1 cellular context compared by ENCODE assay signal in genomic region chr6:27791182-27791939, GRCh38.
TF ChIP-seq lines count a peak whose summit lies in the region.

No MANE protein-coding gene starts in this region.

TF ChIP-seq in HepG2, 621 proteins besides CTCF, POLR2A, EP300 and RAD21 (continued from another document and continues in another):
- TF ChIP-seq ZBTB49 (CRISPR knock-in tag; IDR thresholded peaks at IDR 0.05; ENCODE audit: borderline replicate concordance) (no peak), ZNF281 (CRISPR knock-in tag; IDR thresholded peaks at IDR 0.05; ENCODE audit: borderline replicate concordance) (no peak), ZNF446 (CRISPR knock-in tag; IDR thresholded peaks at IDR 0.05) (no peak), AGO1 (IDR thresholded peaks at IDR 0.05; ENCODE audit: low read depth, low read length, poor library complexity, severe bottlenecking) (no peak), ZNF878 (CRISPR knock-in tag; IDR thresholded peaks at IDR 0.05) (0 out of 2 replicates have a peak, but pooled peaks have one; percentile 33), TEAD3 (CRISPR knock-in tag; optimal IDR thresholded peaks at IDR 0.05; ENCODE audit: borderline replicate concordance) (peak; percentile 60), KDM4B (CRISPR knock-in tag; IDR thresholded peaks at IDR 0.05) (0 out of 2 replicates have a peak, but pooled peaks have one; percentile 36), PTBP1 (IDR thresholded peaks at IDR 0.05; ENCODE audit: low read depth, low read length, poor library complexity, severe bottlenecking) (no peak), ZNF225 (CRISPR knock-in tag; IDR thresholded peaks at IDR 0.05) (no peak), ZFP36L1 (CRISPR knock-in tag; IDR thresholded peaks at IDR 0.05) (no peak), ZMYM3 (CRISPR knock-in tag; IDR thresholded peaks at IDR 0.05) (peak; percentile 41; the same call in 1 of the 2 replicates), JUN (CRISPR knock-in tag; IDR thresholded peaks at IDR 0.05) (no peak), SKIL (CRISPR knock-in tag; IDR thresholded peaks at IDR 0.05; ENCODE audit: borderline replicate concordance) (no peak), DBP (CRISPR knock-in tag; IDR thresholded peaks at IDR 0.05; ENCODE audit: not compliant biosample characterization) (no peak), ZNF331 (CRISPR knock-in tag; IDR thresholded peaks at IDR 0.05) (peak; percentile 80), ZNF652 (CRISPR knock-in tag; IDR thresholded peaks at IDR 0.05; ENCODE audit: borderline replicate concordance, low read depth) (no peak), ONECUT2 (CRISPR knock-in tag; IDR thresholded peaks at IDR 0.05) (peak; percentile 47; the same call in 1 of the 2 replicates), NR2C2 (CRISPR knock-in tag; IDR thresholded peaks at IDR 0.05; ENCODE audit: borderline replicate concordance) (peak; percentile 24; the same call in 1 of the 2 replicates), MEF2D (CRISPR knock-in tag; IDR thresholded peaks at IDR 0.05) (0 out of 2 replicates have a peak, but pooled peaks have one; percentile 36), ZNF549 (CRISPR knock-in tag; IDR thresholded peaks at IDR 0.05) (no peak), NR2F6 (IDR thresholded peaks at IDR 0.05) (no peak), NR2F6 (CRISPR knock-in tag; IDR thresholded peaks at IDR 0.05) (0 out of 2 replicates have a peak, but pooled peaks have one; percentile 8), RXRB (CRISPR knock-in tag; IDR thresholded peaks at IDR 0.05; ENCODE audit: borderline replicate concordance) (0 out of 2 replicates have a peak, but pooled peaks have one; percentile 21), SIX4 (CRISPR knock-in tag; IDR thresholded peaks at IDR 0.05) (0 out of 2 replicates have a peak, but pooled peaks have one; percentile 23), ZNF850 (CRISPR knock-in tag; conservative IDR thresholded peaks at IDR 0.05) (no peak), MAFF (IDR thresholded peaks at IDR 0.05; ENCODE audit: low read depth, low read length) (no peak), KLF6 (CRISPR knock-in tag; IDR thresholded peaks at IDR 0.05) (no peak), ZNF577 (CRISPR knock-in tag; IDR thresholded peaks at IDR 0.05; ENCODE audit: borderline replicate concordance, low read depth) (no peak), NFIC (IDR thresholded peaks at IDR 0.05; ENCODE audit: low read length) (0 out of 2 replicates have a peak, but pooled peaks have one; percentile 50), ZNF616 (CRISPR knock-in tag; IDR thresholded peaks at IDR 0.05; ENCODE audit: low read depth) (no peak), ZNF34 (CRISPR knock-in tag; IDR thresholded peaks at IDR 0.05; ENCODE audit: borderline replicate concordance) (0 out of 2 replicates have a peak, but pooled peaks have one; percentile 3), MED8 (CRISPR knock-in tag; IDR thresholded peaks at IDR 0.05; ENCODE audit: insufficient replicate concordance) (no peak), SOX13 (IDR thresholded peaks at IDR 0.05) (no peak), SOX13 (CRISPR knock-in tag; conservative IDR thresholded peaks at IDR 0.05 in 1 of 2, IDR thresholded peaks at IDR 0.05 in 1 of 2) (0 out of 4 replicates have a peak, but pooled peaks of 1 of the 2 experiments have one; percentile 14), NRL (CRISPR knock-in tag; IDR thresholded peaks at IDR 0.05; ENCODE audit: borderline replicate concordance) (no peak), ADNP (CRISPR knock-in tag; IDR thresholded peaks at IDR 0.05) (no peak), HOXD1 (CRISPR knock-in tag; IDR thresholded peaks at IDR 0.05) (no peak), RBFOX2 (IDR thresholded peaks at IDR 0.05; ENCODE audit: low read depth, low read length) (no peak), MTERF4 (CRISPR knock-in tag; IDR thresholded peaks at IDR 0.05) (peak; percentile 74)
- TF ChIP-seq, protein P1, sequence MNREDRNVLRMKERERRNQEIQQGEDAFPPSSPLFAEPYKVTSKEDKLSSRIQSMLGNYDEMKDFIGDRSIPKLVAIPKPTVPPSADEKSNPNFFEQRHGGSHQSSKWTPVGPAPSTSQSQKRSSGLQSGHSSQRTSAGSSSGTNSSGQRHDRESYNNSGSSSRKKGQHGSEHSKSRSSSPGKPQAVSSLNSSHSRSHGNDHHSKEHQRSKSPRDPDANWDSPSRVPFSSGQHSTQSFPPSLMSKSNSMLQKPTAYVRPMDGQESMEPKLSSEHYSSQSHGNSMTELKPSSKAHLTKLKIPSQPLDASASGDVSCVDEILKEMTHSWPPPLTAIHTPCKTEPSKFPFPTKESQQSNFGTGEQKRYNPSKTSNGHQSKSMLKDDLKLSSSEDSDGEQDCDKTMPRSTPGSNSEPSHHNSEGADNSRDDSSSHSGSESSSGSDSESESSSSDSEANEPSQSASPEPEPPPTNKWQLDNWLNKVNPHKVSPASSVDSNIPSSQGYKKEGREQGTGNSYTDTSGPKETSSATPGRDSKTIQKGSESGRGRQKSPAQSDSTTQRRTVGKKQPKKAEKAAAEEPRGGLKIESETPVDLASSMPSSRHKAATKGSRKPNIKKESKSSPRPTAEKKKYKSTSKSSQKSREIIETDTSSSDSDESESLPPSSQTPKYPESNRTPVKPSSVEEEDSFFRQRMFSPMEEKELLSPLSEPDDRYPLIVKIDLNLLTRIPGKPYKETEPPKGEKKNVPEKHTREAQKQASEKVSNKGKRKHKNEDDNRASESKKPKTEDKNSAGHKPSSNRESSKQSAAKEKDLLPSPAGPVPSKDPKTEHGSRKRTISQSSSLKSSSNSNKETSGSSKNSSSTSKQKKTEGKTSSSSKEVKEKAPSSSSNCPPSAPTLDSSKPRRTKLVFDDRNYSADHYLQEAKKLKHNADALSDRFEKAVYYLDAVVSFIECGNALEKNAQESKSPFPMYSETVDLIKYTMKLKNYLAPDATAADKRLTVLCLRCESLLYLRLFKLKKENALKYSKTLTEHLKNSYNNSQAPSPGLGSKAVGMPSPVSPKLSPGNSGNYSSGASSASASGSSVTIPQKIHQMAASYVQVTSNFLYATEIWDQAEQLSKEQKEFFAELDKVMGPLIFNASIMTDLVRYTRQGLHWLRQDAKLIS (CRISPR knock-in tag; IDR thresholded peaks at IDR 0.05), result no peak
- TF ChIP-seq, protein P2, sequence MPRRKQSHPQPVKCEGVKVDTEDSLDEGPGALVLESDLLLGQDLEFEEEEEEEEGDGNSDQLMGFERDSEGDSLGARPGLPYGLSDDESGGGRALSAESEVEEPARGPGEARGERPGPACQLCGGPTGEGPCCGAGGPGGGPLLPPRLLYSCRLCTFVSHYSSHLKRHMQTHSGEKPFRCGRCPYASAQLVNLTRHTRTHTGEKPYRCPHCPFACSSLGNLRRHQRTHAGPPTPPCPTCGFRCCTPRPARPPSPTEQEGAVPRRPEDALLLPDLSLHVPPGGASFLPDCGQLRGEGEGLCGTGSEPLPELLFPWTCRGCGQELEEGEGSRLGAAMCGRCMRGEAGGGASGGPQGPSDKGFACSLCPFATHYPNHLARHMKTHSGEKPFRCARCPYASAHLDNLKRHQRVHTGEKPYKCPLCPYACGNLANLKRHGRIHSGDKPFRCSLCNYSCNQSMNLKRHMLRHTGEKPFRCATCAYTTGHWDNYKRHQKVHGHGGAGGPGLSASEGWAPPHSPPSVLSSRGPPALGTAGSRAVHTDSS (CRISPR knock-in tag; conservative IDR thresholded peaks at IDR 0.05), result no peak
- TF ChIP-seq, protein P3, sequence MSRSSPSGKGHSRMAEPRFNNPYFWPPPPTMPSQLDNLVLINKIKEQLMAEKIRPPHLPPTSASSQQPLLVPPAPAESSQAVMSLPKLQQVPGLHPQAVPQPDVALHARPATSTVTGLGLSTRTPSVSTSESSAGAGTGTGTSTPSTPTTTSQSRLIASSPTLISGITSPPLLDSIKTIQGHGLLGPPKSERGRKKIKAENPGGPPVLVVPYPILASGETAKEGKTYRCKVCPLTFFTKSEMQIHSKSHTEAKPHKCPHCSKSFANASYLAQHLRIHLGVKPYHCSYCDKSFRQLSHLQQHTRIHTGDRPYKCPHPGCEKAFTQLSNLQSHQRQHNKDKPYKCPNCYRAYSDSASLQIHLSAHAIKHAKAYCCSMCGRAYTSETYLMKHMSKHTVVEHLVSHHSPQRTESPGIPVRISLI (CRISPR knock-in tag; IDR thresholded peaks at IDR 0.05; ENCODE audit: borderline replicate concordance), result no peak
- TF ChIP-seq, protein P4, sequence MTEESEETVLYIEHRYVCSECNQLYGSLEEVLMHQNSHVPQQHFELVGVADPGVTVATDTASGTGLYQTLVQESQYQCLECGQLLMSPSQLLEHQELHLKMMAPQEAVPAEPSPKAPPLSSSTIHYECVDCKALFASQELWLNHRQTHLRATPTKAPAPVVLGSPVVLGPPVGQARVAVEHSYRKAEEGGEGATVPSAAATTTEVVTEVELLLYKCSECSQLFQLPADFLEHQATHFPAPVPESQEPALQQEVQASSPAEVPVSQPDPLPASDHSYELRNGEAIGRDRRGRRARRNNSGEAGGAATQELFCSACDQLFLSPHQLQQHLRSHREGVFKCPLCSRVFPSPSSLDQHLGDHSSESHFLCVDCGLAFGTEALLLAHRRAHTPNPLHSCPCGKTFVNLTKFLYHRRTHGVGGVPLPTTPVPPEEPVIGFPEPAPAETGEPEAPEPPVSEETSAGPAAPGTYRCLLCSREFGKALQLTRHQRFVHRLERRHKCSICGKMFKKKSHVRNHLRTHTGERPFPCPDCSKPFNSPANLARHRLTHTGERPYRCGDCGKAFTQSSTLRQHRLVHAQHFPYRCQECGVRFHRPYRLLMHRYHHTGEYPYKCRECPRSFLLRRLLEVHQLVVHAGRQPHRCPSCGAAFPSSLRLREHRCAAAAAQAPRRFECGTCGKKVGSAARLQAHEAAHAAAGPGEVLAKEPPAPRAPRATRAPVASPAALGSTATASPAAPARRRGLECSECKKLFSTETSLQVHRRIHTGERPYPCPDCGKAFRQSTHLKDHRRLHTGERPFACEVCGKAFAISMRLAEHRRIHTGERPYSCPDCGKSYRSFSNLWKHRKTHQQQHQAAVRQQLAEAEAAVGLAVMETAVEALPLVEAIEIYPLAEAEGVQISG (CRISPR knock-in tag; IDR thresholded peaks at IDR 0.05), result peak; percentile 55
- TF ChIP-seq, protein P5, sequence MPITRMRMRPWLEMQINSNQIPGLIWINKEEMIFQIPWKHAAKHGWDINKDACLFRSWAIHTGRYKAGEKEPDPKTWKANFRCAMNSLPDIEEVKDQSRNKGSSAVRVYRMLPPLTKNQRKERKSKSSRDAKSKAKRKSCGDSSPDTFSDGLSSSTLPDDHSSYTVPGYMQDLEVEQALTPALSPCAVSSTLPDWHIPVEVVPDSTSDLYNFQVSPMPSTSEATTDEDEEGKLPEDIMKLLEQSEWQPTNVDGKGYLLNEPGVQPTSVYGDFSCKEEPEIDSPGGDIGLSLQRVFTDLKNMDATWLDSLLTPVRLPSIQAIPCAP (CRISPR knock-in tag; IDR thresholded peaks at IDR 0.05; ENCODE audit: low read depth), result no peak
